In genomic region chr2:235493775-235494715, GRCh38 we compare ENCODE assay signal across 8 cellular contexts. TPM values are rescaled to one million over a fixed set of nuclear protein-coding genes. Genes with fewer than 3 reads are reported as not detected.
DNase-seq lines count a peak whose midpoint lies in the region; ATAC-seq and TF ChIP-seq lines count a peak whose summit lies in the region.

Gene AGAP1, plus strand, starts transcription at chr2:235494043.

- peaks cover 15% of the 10 kb centered on the region for H3K4me1 ChIP-seq in cardiac muscle cell (ENCODE audit: low read depth)

- TF ChIP-seq CTCF in cardiac muscle cell (IDR thresholded peaks at IDR 0.05; ENCODE audit: low read depth, low read length): no peak
- TF ChIP-seq CTCF in omental fat pad (IDR thresholded peaks at IDR 0.05): no peak

- no peaks in the 10 kb centered on the region for H3K36me3 ChIP-seq in cardiac muscle cell

- peak within 1 kb of the TSS; percentile 58 for H3K4me3 ChIP-seq in cardiac muscle cell

- H3K27me3 ChIP-seq in cardiac muscle cell: no peaks in the 10 kb centered on the region

- H3K27ac ChIP-seq in cardiac muscle cell: no peak within 1 kb of the TSS

- DNase-seq in DMS79 (lab: John Stamatoyannopoulos, UW): peak; percentile 46
- peak; percentile 55 for DNase-seq in NCI-H524 treated with DMSO at 0.1 percent for 48 hours (lab: John Stamatoyannopoulos, UW)
- peak; percentile 56 for DNase-seq in amniotic stem cell (lab: John Stamatoyannopoulos, UW)
- DNase-seq in cardiac muscle cell (ENCODE audit: low read depth in 1 of 2, low spot score in 1 of 2): peak; percentile 94
- DNase-seq in omental fat pad (ENCODE audit: low spot score): peak; percentile 46
- no peak for DNase-seq in NOMO-1 (lab: John Stamatoyannopoulos, UW; ENCODE audit: unreplicated experiment in 2 of 2)

- H3K9me3 ChIP-seq in cardiac muscle cell (ENCODE audit: low read depth): no peaks in the 10 kb centered on the region

- ATAC-seq in HG02759 (IDR thresholded peaks at IDR 0.05; ENCODE audit: unreplicated experiment): peak; percentile 58
- peak; percentile 87 for ATAC-seq in omental fat pad (ENCODE audit: low FRiP score)
- ATAC-seq in HG02840 (IDR thresholded peaks at IDR 0.05; ENCODE audit: low FRiP score, unreplicated experiment): no peak

RNA-seq across cellular contexts. Expression of gene AGAP1, which starts in this region (rescaled TPM):
- total RNA-seq in cardiac muscle cell (20.9 and 38.2 TPM in 2 replicates), omental fat pad (10 to 100 TPM; 15.5 to 24.3 (median 16.2) TPM)
- polyA plus RNA-seq in cardiac muscle cell: 8.6 and 10.5 TPM in 2 replicates

Comparison
In these comparisons a context has a peak if more than half of its experiments do, and no peak if none do; other contexts are left out.
1. DNase-seq: peak in DMS79 (single experiment), NCI-H524 treated with DMSO at 0.1 percent for 48 hours (single experiment), amniotic stem cell (single experiment), cardiac muscle cell (2 of 2) and omental fat pad (single experiment); none in NOMO-1 (0 of 2).